ENCODE assay signal across 8 cellular contexts in the genomic region with DNA sequence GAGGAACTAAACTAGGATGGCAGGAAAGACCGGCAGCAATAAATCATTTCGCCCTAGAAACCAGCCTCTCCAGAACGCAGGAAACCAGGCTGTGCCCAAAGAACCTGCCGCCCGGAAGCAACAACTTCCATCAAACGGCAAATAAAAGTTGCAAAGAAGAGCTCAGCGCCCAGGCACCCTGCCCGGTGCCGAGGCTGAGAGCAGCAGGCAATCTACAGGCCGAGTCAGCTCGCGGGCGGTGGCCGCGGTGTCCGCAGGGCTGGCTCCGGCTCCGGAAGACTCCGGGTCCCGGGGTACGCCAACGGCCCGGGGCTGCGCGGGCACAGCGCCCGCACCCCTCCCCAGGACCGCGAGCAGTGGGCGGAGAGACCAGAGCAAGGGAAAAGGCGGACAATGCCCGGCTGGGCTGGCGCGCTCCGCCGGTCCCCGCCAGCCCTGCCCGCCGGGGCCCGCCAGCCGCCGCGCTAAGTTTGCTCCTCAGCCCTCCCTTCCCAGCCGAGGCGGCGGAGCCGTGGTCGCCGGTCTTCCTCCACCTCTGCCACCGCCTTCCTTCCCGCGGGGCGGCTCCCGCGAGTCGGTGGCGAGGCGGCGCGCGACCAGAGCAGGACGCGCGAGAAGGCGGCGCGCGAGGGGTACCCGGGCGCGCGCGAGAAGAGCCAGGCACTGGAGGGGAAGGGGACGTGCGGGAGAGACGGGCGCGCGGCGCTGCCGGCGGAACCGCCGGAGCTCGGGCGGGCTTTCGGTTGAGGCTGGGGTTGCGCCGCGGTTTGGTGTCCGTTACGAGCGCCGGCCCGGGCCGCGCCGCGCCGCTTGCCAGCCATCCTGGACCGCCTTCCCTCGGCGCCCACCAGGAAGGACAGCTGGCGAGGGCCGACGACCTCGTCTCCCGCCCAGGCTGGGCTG. TPM values are rescaled to one million over a fixed set of nuclear protein-coding genes. Genes with fewer than 3 reads are reported as not detected.
A peak's percentile ranks its signal among the peaks of the same experiment; 100 is the strongest.
DNase-seq lines count a peak whose midpoint lies in the region; ATAC-seq, FAIRE-seq and TF ChIP-seq lines count a peak whose summit lies in the region.

No MANE protein-coding gene starts in this region.

- no peaks in the 10 kb centered on the region for H3K9me3 ChIP-seq in A549

- DNase-seq in A549 (ENCODE audit: low read depth in 1 of 2, low spot score in 1 of 2) (peak; percentile 23 to 47), NCI-H2227 treated with DMSO at 0.1 percent for 48 hours (lab: John Stamatoyannopoulos, UW) (peak; percentile 49), endothelial cell (ENCODE audit: low spot score) (peak; percentile 73), midbrain (lab: John Stamatoyannopoulos, UW) (peak; percentile 73)
- DNase-seq in activated CD8-positive, alpha-beta memory T cell treated with anti-CD3 and anti-CD28 coated beads, Interleukin-2, amount 50 U/mL, for 4 hours, result peak; percentile 68
- peak; percentile 35 to 51 for DNase-seq in stimulated activated CD8-positive, alpha-beta memory T cell treated with anti-CD3 and anti-CD28 coated beads, Interleukin-2, amount 100 ng/mL, for 1 hour (ENCODE audit: low read depth in 2 of 2)

- TF ChIP-seq EP300 in A549 (IDR thresholded peaks at IDR 0.05), result no peak

- peak overlapping the region; percentile 86 for H3K4me2 ChIP-seq in A549

- POLR2A ChIA-PET in A549 (lab: Yijun Ruan, JAX), result interaction anchor here (1.1 to 1.4 kb wide), 3 partner anchors 30 to 127 kb away, joined by 3 to 6 read pairs (median 3); a partner anchor contains a TSS

- peaks cover 14% of the 10 kb centered on the region for H3K36me3 Mint-ChIP-seq in endothelial cell (ENCODE audit: low read depth, unreplicated experiment)

- WGBS in A549 (ENCODE audit: missing lambda C conversion rate), result 2% methylated on average over 18 of the region's 108 CpGs

- no peak for FAIRE-seq in A549 (lab: Jason Lieb, UNC)

- TF ChIP-seq CTCF in A549 (IDR thresholded peaks at IDR 0.05), result peak; percentile 10; the same call in 1 of the 3 replicates
- no peak for TF ChIP-seq CTCF in endothelial cell (IDR thresholded peaks at IDR 0.05; ENCODE audit: unreplicated experiment)

- H3K4me3 Mint-ChIP-seq in endothelial cell (ENCODE audit: unreplicated experiment), result peak overlapping the region; percentile 99

- CTCF ChIA-PET in A549 (lab: Yijun Ruan, JAX), result interaction anchor here (1.1 to 1.4 kb wide), 3 partner anchors 10 to 177 kb away, joined by 3 to 5 read pairs (median 3); no protein-coding TSS in a partner anchor

- peak overlapping the region; percentile 58 for H3K4me3 ChIP-seq in A549

- TF ChIP-seq POLR2A in A549 (IDR thresholded peaks at IDR 0.05; ENCODE audit: low read length), result peak; percentile 29; the same call in 1 of the 2 replicates

- ATAC-seq in A549 (peak; percentile 51 to 63), GM18498 (IDR thresholded peaks at IDR 0.05; ENCODE audit: unreplicated experiment) (peak; percentile 47), HG02884 (IDR thresholded peaks at IDR 0.05; ENCODE audit: unreplicated experiment) (peak; percentile 26)

- peaks cover 27% of the 10 kb centered on the region for H3K4me1 ChIP-seq in A549

- TF ChIP-seq RAD21 in A549 (conservative IDR thresholded peaks at IDR 0.05 in 1 of 2, IDR thresholded peaks at IDR 0.05 in 1 of 2), result peak in 1 of 2 experiments; percentile 28; a peak in 2 of 5 replicates

- no peaks in the 10 kb centered on the region for H3K9me3 Mint-ChIP-seq in endothelial cell (ENCODE audit: unreplicated experiment)

- H3K27me3 Mint-ChIP-seq in endothelial cell (ENCODE audit: unreplicated experiment), result peaks cover 13% of the 10 kb centered on the region

- H3K4me1 Mint-ChIP-seq in endothelial cell (ENCODE audit: unreplicated experiment), result peaks cover 43% of the 10 kb centered on the region

- H3K27ac Mint-ChIP-seq in endothelial cell (ENCODE audit: unreplicated experiment), result peak overlapping the region; percentile 96

- H3K27ac ChIP-seq in A549, result peak overlapping the region; percentile 81 to 93

TF ChIP-seq in A549, 52 proteins besides CTCF, POLR2A, EP300 and RAD21:
- TF ChIP-seq CBX2 (IDR thresholded peaks at IDR 0.05; ENCODE audit: borderline replicate concordance, low read depth), result no peak
- TF ChIP-seq PHF8 (IDR thresholded peaks at IDR 0.05; ENCODE audit: borderline replicate concordance, low read depth), result 0 out of 2 replicates have a peak, but pooled peaks have one; percentile 17

RNA-seq across cellular contexts. Expression of a gene that starts 0.7 kb away (rescaled TPM):
- polyA plus RNA-seq in A549 (2011; rRNA removed) (18.6 and 21.1 TPM in 2 replicates), A549 (2017; fragmentation: RNase III; extraction: RNeasy Plus Mini Kit Qiagen cat#74134 plus additional on column Dnase treatment) (6.4 to 7.1 TPM (median 7.0 TPM) in 3 replicates)
- polyA plus RNA-seq in A549 (2012; cell fraction: cytosol; rRNA removed), result 2.2 and 3.1 TPM in 2 replicates
- 5.7 and 7.3 TPM in 2 replicates for polyA plus RNA-seq in A549 (2012; cell fraction: nucleus; rRNA removed)
- polyA minus RNA-seq in A549 (2011; rRNA and poly(A)+ RNA removed), result 36.2 and 38.4 TPM in 2 replicates
- total RNA-seq in endothelial cell (ENCODE audit: unreplicated experiment), result 93.3 TPM

RNA-seq across cellular contexts. Expression of a gene that starts 51.5 kb away (rescaled TPM):
- 155 and 210 TPM in 2 replicates for polyA plus RNA-seq in A549 (2011; rRNA removed)
- polyA plus RNA-seq in A549 (2012; cell fraction: cytosol; rRNA removed), result 62.0 and 65.9 TPM in 2 replicates
- 44.3 and 61.5 TPM in 2 replicates for polyA plus RNA-seq in A549 (2012; cell fraction: nucleus; rRNA removed)
- polyA plus RNA-seq in A549 (2017; fragmentation: RNase III; extraction: RNeasy Plus Mini Kit Qiagen cat#74134 plus additional on column Dnase treatment), result 143 to 163 TPM (median 156 TPM) in 3 replicates
- 38.7 and 59.5 TPM in 2 replicates for polyA minus RNA-seq in A549 (2011; rRNA and poly(A)+ RNA removed)
- total RNA-seq in endothelial cell (ENCODE audit: unreplicated experiment), result 121 TPM

Comparison
In these comparisons a context has a peak if more than half of its experiments do, and no peak if none do; other contexts are left out.
1. Peak in every context shown above with its lines: DNase-seq, ATAC-seq, H3K4me3 ChIP-seq and H3K27ac ChIP-seq.